ENCODE assay signal across 1 cellular context in genomic region chrX:1591102-1591862, GRCh38.
A peak's percentile ranks its signal among the peaks of the same experiment; 100 is the strongest.
TF ChIP-seq lines count a peak whose summit lies in the region.

Gene AKAP17A, plus strand, starts transcription at chrX:1591604. Its CDS starts 1,859 bp downstream, at chrX:1593463.

TF ChIP-seq in HEK293, 187 proteins besides CTCF, POLR2A, EP300 and RAD21 (continued from another document and continues in another):
- TF ChIP-seq ZSCAN5A (tag by site-specific recombination; IDR thresholded peaks at IDR 0.05) (no peak), SETDB1 (IDR thresholded peaks at IDR 0.05; ENCODE audit: insufficient read length, low read length) (no peak), ZNF670 (tag by site-specific recombination; IDR thresholded peaks at IDR 0.05; ENCODE audit: low read depth) (no peak), ZBTB44 (tag by site-specific recombination; IDR thresholded peaks at IDR 0.05) (no peak), ZNF843 (tag by site-specific recombination; IDR thresholded peaks at IDR 0.05) (no peak), HOXA7 (CRISPR knock-in tag; IDR thresholded peaks at IDR 0.05; ENCODE audit: borderline replicate concordance) (no peak), ZSCAN4 (tag by site-specific recombination; IDR thresholded peaks at IDR 0.05) (no peak), ZNF24 (tag by site-specific recombination; IDR thresholded peaks at IDR 0.05) (no peak), ZNF639 (tag by site-specific recombination; IDR thresholded peaks at IDR 0.05) (no peak), ZNF16 (tag by site-specific recombination; IDR thresholded peaks at IDR 0.05; ENCODE audit: low read depth) (no peak), ZNF157 (tag by site-specific recombination; IDR thresholded peaks at IDR 0.05) (no peak), ZNF398 (tag by site-specific recombination; IDR thresholded peaks at IDR 0.05) (no peak), ZBTB48 (tag by site-specific recombination; IDR thresholded peaks at IDR 0.05) (no peak), ZNF26 (tag by site-specific recombination; IDR thresholded peaks at IDR 0.05) (no peak), HIC1 (tag by site-specific recombination; IDR thresholded peaks at IDR 0.05) (peak; percentile 98), ZSCAN30 (tag by site-specific recombination; IDR thresholded peaks at IDR 0.05) (no peak), ZNF48 (tag by site-specific recombination; IDR thresholded peaks at IDR 0.05) (no peak), GLIS1 (tag by site-specific recombination; IDR thresholded peaks at IDR 0.05) (peak; percentile 47), SP7 (tag by site-specific recombination; IDR thresholded peaks at IDR 0.05) (0 out of 2 replicates have a peak, but pooled peaks have one; percentile 24), ZNF19 (tag by site-specific recombination; IDR thresholded peaks at IDR 0.05; ENCODE audit: low read depth) (no peak), SP3 (tag by site-specific recombination; IDR thresholded peaks at IDR 0.05) (peak; percentile 91), ZNF707 (tag by site-specific recombination; IDR thresholded peaks at IDR 0.05) (no peak), PRDM4 (tag by site-specific recombination; IDR thresholded peaks at IDR 0.05) (no peak), ZNF561 (tag by site-specific recombination; IDR thresholded peaks at IDR 0.05; ENCODE audit: borderline replicate concordance) (peak; percentile 67; the same call in 1 of the 2 replicates), KLF10 (tag by site-specific recombination; IDR thresholded peaks at IDR 0.05) (no peak), ZNF549 (tag by site-specific recombination; IDR thresholded peaks at IDR 0.05) (no peak), ZNF366 (tag by site-specific recombination; conservative IDR thresholded peaks at IDR 0.05) (no peak), ZNF580 (tag by site-specific recombination; IDR thresholded peaks at IDR 0.05) (0 out of 2 replicates have a peak, but pooled peaks have one; percentile 39), REPIN1 (tag by site-specific recombination; IDR thresholded peaks at IDR 0.05; ENCODE audit: low read depth) (no peak), ZNF174 (tag by site-specific recombination; IDR thresholded peaks at IDR 0.05) (no peak), ZBTB7A (tag by site-specific recombination; IDR thresholded peaks at IDR 0.05; ENCODE audit: low read depth) (no peak), ZNF777 (tag by site-specific recombination; IDR thresholded peaks at IDR 0.05; ENCODE audit: borderline replicate concordance) (no peak), ZXDB (tag by site-specific recombination; IDR thresholded peaks at IDR 0.05) (0 out of 2 replicates have a peak, but pooled peaks have one; percentile 59), ZNF426 (tag by site-specific recombination; IDR thresholded peaks at IDR 0.05) (no peak), ZNF530 (tag by site-specific recombination; IDR thresholded peaks at IDR 0.05; ENCODE audit: low read depth) (no peak), KLF17 (tag by site-specific recombination; IDR thresholded peaks at IDR 0.05) (no peak), INSM2 (tag by site-specific recombination; IDR thresholded peaks at IDR 0.05) (no peak), ZBTB21 (tag by site-specific recombination; IDR thresholded peaks at IDR 0.05) (peak; percentile 21; the same call in 1 of the 2 replicates), ZBTB49 (tag by site-specific recombination; IDR thresholded peaks at IDR 0.05; ENCODE audit: low read depth) (no peak)
